In the genomic region with DNA sequence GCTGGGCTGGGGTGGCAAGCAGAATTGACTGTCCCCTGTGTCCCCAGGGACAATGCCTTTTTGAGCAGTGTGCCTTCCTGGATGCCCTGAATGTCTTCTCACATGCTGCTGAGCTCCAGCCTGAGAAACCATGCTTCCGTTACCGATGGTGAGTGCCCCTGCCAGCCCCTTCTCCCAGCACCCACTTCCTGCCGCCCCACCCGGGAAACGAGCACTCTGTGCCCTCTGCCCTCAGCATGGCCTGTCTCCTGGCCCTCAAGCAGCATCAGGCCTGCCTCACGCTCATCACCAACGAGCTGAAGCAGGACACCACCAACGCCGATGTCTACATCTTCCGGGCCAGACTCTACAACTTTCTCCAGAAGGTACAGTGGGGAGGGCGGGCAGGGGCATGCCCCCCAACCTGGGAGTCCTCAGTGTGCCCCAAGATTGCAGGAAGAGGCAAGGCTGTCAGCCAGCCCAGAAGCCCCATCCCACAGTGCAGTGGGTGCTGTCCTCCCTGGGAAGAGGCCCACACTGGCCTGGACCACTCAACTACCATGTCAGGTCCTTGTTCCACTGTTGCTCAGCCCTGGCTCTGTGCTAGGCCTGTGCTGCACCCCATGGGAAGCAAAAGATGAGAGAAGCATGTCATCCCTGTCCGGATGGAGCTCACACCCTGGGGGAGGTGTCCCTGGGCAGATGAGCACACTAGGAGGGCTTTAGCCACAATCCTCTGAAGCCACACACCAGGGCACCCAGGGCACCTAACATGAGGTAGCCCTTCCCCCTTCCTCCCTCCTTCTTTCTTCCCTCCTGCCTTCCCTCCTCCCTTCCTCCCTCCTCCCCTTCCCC, we compare ENCODE assay signal across 20 cellular contexts. TPM values are rescaled to one million over a fixed set of nuclear protein-coding genes. Genes with fewer than 3 reads are reported as not detected.
DNase-seq lines count a peak whose midpoint lies in the region; ATAC-seq, FAIRE-seq and TF ChIP-seq lines count a peak whose summit lies in the region.
"Had no signal": no experiment of that assay in that cellular context is flagged by ENCODE, and none has a peak within 500 bp of the region (broad histone marks: within the 10 kb centered on the region; RNA-seq: fewer than 3 reads in every experiment).

No MANE protein-coding gene starts in this region.

- peak; percentile 50 for FAIRE-seq in bronchial epithelial cell (lab: Jason Lieb, UNC)
- FAIRE-seq: endothelial cell of umbilical vein, GM18507, H54 had no signal

- ATAC-seq in stimulated activated naive CD8-positive, alpha-beta T cell treated with anti-CD3 and anti-CD28 coated beads, Interleukin-15, amount 100 ng/mL, for 72 hours: peak; percentile 10

- H3K27ac ChIP-seq in mammary epithelial cell (ENCODE audit: insufficient read depth, low read depth, low read length): no peak overlapping the region
- H3K27ac ChIP-seq in mesendoderm (ENCODE audit: low read depth, low read length): no peak overlapping the region
- H3K27ac ChIP-seq: SJCRH30, stomach, WERI-Rb-1 had no signal

- in situ Hi-C loops in mammary epithelial cell (cut with MboI; ENCODE audit: low sequenced_read_pairs in 2 of 2): loop anchor here in 1 of 2 donors (25.0 kb wide), 1 partner anchor 233 kb away; no protein-coding TSS in a partner anchor

- H3K4me3 ChIP-seq in mammary epithelial cell (replicated peaks in 1 of 3; ENCODE audit: insufficient read depth in 1 of 3, low read depth in 2 of 3, low read length in 3 of 3) (no peak overlapping the region), bronchial epithelial cell (ENCODE audit: low read depth, low read length) (no peak overlapping the region), mesendoderm (ENCODE audit: low read length) (no peak overlapping the region)
- H3K4me3 ChIP-seq: SJCRH30, stomach had no signal

- no peak overlapping the region for H2BK120ac ChIP-seq in mesendoderm (ENCODE audit: low read depth, low read length)

- no peaks in the 10 kb centered on the region for H3K27me3 Mint-ChIP-seq in MCF 10A (ENCODE audit: insufficient read depth, unreplicated experiment)
- H3K27me3 Mint-ChIP-seq in stimulated activated naive CD8-positive, alpha-beta T cell treated with anti-CD3 and anti-CD28 coated beads, Interleukin-15, amount 100 ng/mL, for 72 hours: no peaks in the 10 kb centered on the region
- H3K27me3 Mint-ChIP-seq in glutamatergic neuron (ENCODE audit: unreplicated experiment): peaks cover 7% of the 10 kb centered on the region
- H3K27me3 Mint-ChIP-seq: B cell had no signal

- H3K9me3 Mint-ChIP-seq in MCF 10A (ENCODE audit: unreplicated experiment): no peaks in the 10 kb centered on the region
- H3K9me3 Mint-ChIP-seq in stimulated activated naive CD8-positive, alpha-beta T cell treated with anti-CD3 and anti-CD28 coated beads, Interleukin-15, amount 100 ng/mL, for 72 hours: no peaks in the 10 kb centered on the region
- H3K9me3 Mint-ChIP-seq in glutamatergic neuron (ENCODE audit: unreplicated experiment): peaks cover 7% of the 10 kb centered on the region

- H2BK5ac ChIP-seq in mesendoderm (ENCODE audit: low read length): no peak overlapping the region

- H4K8ac ChIP-seq in mesendoderm (ENCODE audit: low read depth, low read length): no peak overlapping the region

- dilution Hi-C loops in mammary epithelial cell (cut with HindIII; ENCODE audit: low sequenced_read_pairs): no loop called here

- peaks cover 34% of the 10 kb centered on the region for H3K4me1 Mint-ChIP-seq in MCF 10A (ENCODE audit: insufficient read depth, unreplicated experiment)
- peaks cover 40% of the 10 kb centered on the region for H3K4me1 Mint-ChIP-seq in stimulated activated naive CD8-positive, alpha-beta T cell treated with anti-CD3 and anti-CD28 coated beads, Interleukin-15, amount 100 ng/mL, for 72 hours
- H3K4me1 Mint-ChIP-seq in glutamatergic neuron (ENCODE audit: low read depth, unreplicated experiment): peaks cover 2% of the 10 kb centered on the region

- no peaks in the 10 kb centered on the region for H3K36me3 Mint-ChIP-seq in MCF 10A (ENCODE audit: insufficient read depth, unreplicated experiment)
- H3K36me3 Mint-ChIP-seq in glutamatergic neuron (ENCODE audit: unreplicated experiment): no peaks in the 10 kb centered on the region

- H3K27ac Mint-ChIP-seq in MCF 10A (ENCODE audit: low read depth, unreplicated experiment) (peak overlapping the region; percentile 82), glutamatergic neuron (ENCODE audit: unreplicated experiment) (no peak overlapping the region)
- H3K27ac Mint-ChIP-seq in stimulated activated naive CD8-positive, alpha-beta T cell treated with anti-CD3 and anti-CD28 coated beads, Interleukin-15, amount 100 ng/mL, for 72 hours: peak overlapping the region; percentile 83 to 95
- H3K27ac Mint-ChIP-seq: B cell had no signal

- H3K9me3 ChIP-seq in mammary epithelial cell (replicated peaks; ENCODE audit: insufficient read depth, low read length): no peaks in the 10 kb centered on the region
- H3K9me3 ChIP-seq: SJCRH30, stomach had no signal

- no peak overlapping the region for H3K4ac ChIP-seq in mesendoderm (ENCODE audit: low read depth, low read length)

- H3K4me2 ChIP-seq in mammary epithelial cell (ENCODE audit: insufficient read depth, low read depth, low read length) (no peak overlapping the region), mesendoderm (ENCODE audit: low read length) (no peak overlapping the region)

- no peaks in the 10 kb centered on the region for H3K36me3 ChIP-seq in mammary epithelial cell (ENCODE audit: insufficient read depth, low read length)
- no peaks in the 10 kb centered on the region for H3K36me3 ChIP-seq in bronchial epithelial cell (ENCODE audit: control insufficient read depth, insufficient read depth, low read length)
- no peaks in the 10 kb centered on the region for H3K36me3 ChIP-seq in mesendoderm (ENCODE audit: control insufficient read depth, insufficient read depth, low read length)
- H3K36me3 ChIP-seq: SJCRH30, stomach, WERI-Rb-1 had no signal

- intact Hi-C loops in MCF 10A (cut with micrococcal nuclease) (loop anchor here (5.0 kb wide), 1 partner anchor 108 kb away; the partner anchor contains the start of gene STXBP1), mammary epithelial cell (cut with micrococcal nuclease) (no loop called here)

- peaks cover 32% of the 10 kb centered on the region for H3K4me1 ChIP-seq in mammary epithelial cell (ENCODE audit: insufficient read depth, low read length)
- H3K4me1 ChIP-seq in mesendoderm (ENCODE audit: control insufficient read depth, low read depth, low read length): no peaks in the 10 kb centered on the region

- no peak overlapping the region for H3K18ac ChIP-seq in mesendoderm (ENCODE audit: low read length)

- H3K79me2 ChIP-seq in mammary epithelial cell (ENCODE audit: insufficient read depth, low read length) (peaks cover 1% of the 10 kb centered on the region), mesendoderm (ENCODE audit: control insufficient read depth, insufficient read depth, low read length) (no peaks in the 10 kb centered on the region)

- H3K23ac ChIP-seq in mesendoderm (ENCODE audit: low read length): no peak overlapping the region

- H3K27me3 ChIP-seq in mammary epithelial cell (ENCODE audit: insufficient read depth, low read length) (no peaks in the 10 kb centered on the region), bronchial epithelial cell (ENCODE audit: control insufficient read depth, insufficient read depth, low read length) (no peaks in the 10 kb centered on the region), mesendoderm (ENCODE audit: insufficient read depth, low read length, poor library complexity) (no peaks in the 10 kb centered on the region)

- no peak overlapping the region for H2AFZ ChIP-seq in mammary epithelial cell (ENCODE audit: low read depth, low read length)

- no peak overlapping the region for H3K4me3 Mint-ChIP-seq in MCF 10A (ENCODE audit: unreplicated experiment)
- H3K4me3 Mint-ChIP-seq in stimulated activated naive CD8-positive, alpha-beta T cell treated with anti-CD3 and anti-CD28 coated beads, Interleukin-15, amount 100 ng/mL, for 72 hours: peak overlapping the region; percentile 58 to 72
- H3K4me3 Mint-ChIP-seq in glutamatergic neuron (ENCODE audit: unreplicated experiment): no peak overlapping the region
- H3K4me3 Mint-ChIP-seq: B cell had no signal

- no peaks in the 10 kb centered on the region for H4K20me1 ChIP-seq in mammary epithelial cell (ENCODE audit: insufficient read depth, low read length)

- DNase-seq in MCF 10A (ENCODE audit: unreplicated experiment): no peak
- DNase-seq in mammary epithelial cell: no peak
- peak; percentile 47 for DNase-seq in SKM-1 treated with dmso at 0.1 percent for 144 hours (lab: John Stamatoyannopoulos, UW; ENCODE audit: unreplicated experiment)
- no peak for DNase-seq in bronchial epithelial cell (ENCODE audit: low read depth)
- DNase-seq in stimulated activated naive CD8-positive, alpha-beta T cell treated with anti-CD3 and anti-CD28 coated beads, Interleukin-15, amount 100 ng/mL, for 72 hours: no peak
- no peak for DNase-seq in glutamatergic neuron
- DNase-seq in mesendoderm: no peak
- DNase-seq in stimulated activated CD4-positive, alpha-beta T cell treated with anti-CD3 and anti-CD28 coated beads, Interleukin-2, amount 100 ng/mL, for 48 hours: no peak
- DNase-seq: GDM1; NCI-H2081; NK-92 treated with Interleukin-12 subunit alpha and Interleukin-12 subunit beta, amount 100 ng/mL, for 24 hours; SJCRH30; stimulated activated CD4-positive, alpha-beta T cell treated with anti-CD3 and anti-CD28 coated beads, Interleukin-4, amount 100 ng/mL, for 1 hour; stomach; WERI-Rb-1 had no signal

- POLR2A ChIA-PET in MCF 10A (lab: Yijun Ruan, JAX): no interaction called here

- no peak overlapping the region for H4K5ac ChIP-seq in mesendoderm (ENCODE audit: low read length)

- 76% methylated on average over 6 of the region's 12 CpGs for WGBS in mammary epithelial cell (ENCODE audit: low coverage, missing lambda C conversion rate)
- no CpG with 5 or more reads among the region's 12 CpGs for WGBS in mesendoderm (ENCODE audit: extremely low coverage, insufficient coverage, low lambda C conversion rate)

- no peak overlapping the region for H3K56ac ChIP-seq in mesendoderm (ENCODE audit: low read length)

- H2BK15ac ChIP-seq in mesendoderm (replicated peaks; ENCODE audit: low read depth): no peak overlapping the region

- no peaks in the 10 kb centered on the region for H3K79me1 ChIP-seq in mesendoderm (ENCODE audit: low read length)

- CTCF ChIA-PET in MCF 10A (lab: Yijun Ruan, JAX) (interaction anchor here (0.7 to 0.9 kb wide), 2 partner anchors 14 to 423 kb away, joined by 3 read pairs; partner anchors contain the start of gene TOR2A), mammary epithelial cell (lab: Charles Lee; ENCODE audit: low non-redundant PET) (no interaction called here)

- H2AK5ac ChIP-seq in mesendoderm (ENCODE audit: low read length): no peak overlapping the region

- H3K9ac ChIP-seq in mammary epithelial cell (ENCODE audit: insufficient read depth, low read length) (no peak overlapping the region), mesendoderm (ENCODE audit: low read length) (no peak overlapping the region)

- BruUV-seq in MCF 10A (replicated peaks; lab: Mats Ljungman, UMichigan): no TSS peak
- no TSS peak for BruUV-seq in mammary epithelial cell (replicated peaks; lab: Mats Ljungman, UMichigan)

- no peak for TF ChIP-seq CTCF in MCF 10A (IDR thresholded peaks at IDR 0.05; ENCODE audit: unreplicated experiment)
- no peak for TF ChIP-seq CTCF in mammary epithelial cell (conservative IDR thresholded peaks at IDR 0.05 in 1 of 2, IDR thresholded peaks at IDR 0.05 in 1 of 2; ENCODE audit: extremely low read depth in 1 of 2, insufficient read depth in 1 of 2, low read depth in 1 of 2, low read length in 2 of 2)
- no peak for TF ChIP-seq CTCF in bronchial epithelial cell (IDR thresholded peaks at IDR 0.05; ENCODE audit: insufficient read depth, low read length, severe bottlenecking)
- TF ChIP-seq CTCF in glutamatergic neuron (IDR thresholded peaks at IDR 0.05; ENCODE audit: partially characterized antibody, unreplicated experiment): no peak

RNA-seq across cellular contexts. Expression of gene TTC16, which starts 4.4 kb away (rescaled TPM):
- total RNA-seq in MCF 10A (2022): 0.19 and 0.32 TPM in 2 replicates
- under 1 TPM; under 0.01 to 0.21 TPM for total RNA-seq in mammary epithelial cell
- 0.03 TPM for polyA plus RNA-seq in mammary epithelial cell
- polyA minus RNA-seq in mammary epithelial cell: not detected
- not detected in 2 replicates for total RNA-seq in bronchial epithelial cell
- total RNA-seq in glutamatergic neuron (ENCODE audit: unreplicated experiment): not detected
- 0.01 TPM for polyA plus RNA-seq in mesendoderm (2013, experiment 1 of 2)
- not detected for polyA plus RNA-seq in mesendoderm (2013, experiment 2 of 2)
- total RNA-seq: B cell, endothelial cell of umbilical vein, kidney epithelial cell, SJCRH30, stomach had no signal
- polyA plus RNA-seq: endothelial cell of umbilical vein had no signal

RNA-seq across cellular contexts. Expression of gene PTRH1, which starts 4.8 kb away (rescaled TPM):
- total RNA-seq in MCF 10A (2022): 35.2 and 37.8 TPM in 2 replicates
- total RNA-seq in mammary epithelial cell: 10 to 100 TPM; 18.2 to 32.2 TPM
- 29.2 TPM for polyA plus RNA-seq in mammary epithelial cell
- 3.6 TPM for polyA minus RNA-seq in mammary epithelial cell
- 26.6 and 58.9 TPM in 2 replicates for total RNA-seq in bronchial epithelial cell
- 10.1 TPM for total RNA-seq in glutamatergic neuron (ENCODE audit: unreplicated experiment)
- 6.1 TPM for polyA plus RNA-seq in mesendoderm (2013, experiment 1 of 2)
- polyA plus RNA-seq in mesendoderm (2013, experiment 2 of 2): 6.9 TPM

RNA-seq across cellular contexts. Expression of gene CFAP157, which starts 13.5 kb away (rescaled TPM):
- total RNA-seq in MCF 10A (2022) (not detected in 2 replicates), mammary epithelial cell (not detected), bronchial epithelial cell (under 0.01 TPM in 1 of 2 replicates, not detected in the other), glutamatergic neuron (ENCODE audit: unreplicated experiment) (0.61 TPM)
- not detected for polyA plus RNA-seq in mammary epithelial cell
- not detected for polyA minus RNA-seq in mammary epithelial cell
- polyA plus RNA-seq in mesendoderm (2013, experiment 1 of 2): not detected
- polyA plus RNA-seq in mesendoderm (2013, experiment 2 of 2): 0.01 TPM
- total RNA-seq: B cell, endothelial cell of umbilical vein, kidney epithelial cell, SJCRH30 had no signal

RNA-seq across cellular contexts. Expression of gene TOR2A, which starts 14.8 kb away (rescaled TPM):
- total RNA-seq in MCF 10A (2022) (8.4 and 11.3 TPM in 2 replicates), mammary epithelial cell (10 to 100 TPM in 1 of 2 donors, 1 to 10 TPM in 1; 4.0 to 13.2 TPM), bronchial epithelial cell (1.8 and 4.6 TPM in 2 replicates), glutamatergic neuron (ENCODE audit: unreplicated experiment) (27.5 TPM)
- 10.3 TPM for polyA plus RNA-seq in mammary epithelial cell
- 5.6 TPM for polyA minus RNA-seq in mammary epithelial cell
- polyA plus RNA-seq in mesendoderm (2013, experiment 1 of 2): 11.5 TPM
- 12.2 TPM for polyA plus RNA-seq in mesendoderm (2013, experiment 2 of 2)

RNA-seq across cellular contexts. Expression of gene SH2D3C, which starts 58.2 kb away (rescaled TPM):
- not detected in 2 replicates for total RNA-seq in MCF 10A (2022)
- total RNA-seq in mammary epithelial cell: under 1 TPM; under 0.01 to 0.19 TPM
- polyA plus RNA-seq in mammary epithelial cell: 0.08 TPM
- polyA minus RNA-seq in mammary epithelial cell: not detected
- total RNA-seq in bronchial epithelial cell: 0.26 TPM in 1 of 2 replicates, not detected in the other
- total RNA-seq in glutamatergic neuron (ENCODE audit: unreplicated experiment): 71.7 TPM
- 2.0 TPM for polyA plus RNA-seq in mesendoderm (2013, experiment 1 of 2)
- 2.3 TPM for polyA plus RNA-seq in mesendoderm (2013, experiment 2 of 2)

Comparison
In these comparisons a context has a peak if more than half of its experiments do, and no peak if none do; other contexts are left out.
1. H3K4me3 Mint-ChIP-seq: peak in stimulated activated naive CD8-positive, alpha-beta T cell treated with anti-CD3 and anti-CD28 coated beads, Interleukin-15, amount 100 ng/mL, for 72 hours (2 of 2); none in MCF 10A (single experiment) and glutamatergic neuron (single experiment).